ENCODE assay signal across 16 cellular contexts in the genomic region with DNA sequence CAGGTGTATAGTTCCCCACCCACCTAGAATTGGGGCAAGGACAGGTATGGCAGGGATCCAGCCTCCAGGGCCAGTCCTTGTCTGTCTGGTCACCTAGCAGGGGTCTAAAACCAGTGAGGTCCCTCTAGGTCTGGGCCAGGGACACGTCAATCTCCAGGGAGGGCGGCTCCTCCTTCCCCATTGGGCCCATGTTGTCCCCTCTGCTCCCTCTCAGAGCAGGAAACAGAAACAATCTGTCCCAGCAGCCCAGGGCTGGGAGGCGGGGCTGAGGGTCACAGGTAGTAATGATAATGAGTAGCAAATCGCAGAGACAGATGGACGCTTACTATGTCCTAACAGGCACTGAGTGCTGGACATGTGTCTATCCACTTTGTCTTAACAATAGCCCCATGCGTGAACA. TPM values are rescaled to one million over a fixed set of nuclear protein-coding genes. Genes with fewer than 3 reads are reported as not detected.
A peak's percentile ranks its signal among the peaks of the same experiment; 100 is the strongest.
DNase-seq lines count a peak whose midpoint lies in the region; ATAC-seq and TF ChIP-seq lines count a peak whose summit lies in the region.
"Had no signal": no experiment of that assay in that cellular context is flagged by ENCODE, and none has a peak within 500 bp of the region (broad histone marks: within the 10 kb centered on the region; RNA-seq: fewer than 3 reads in every experiment).

No MANE protein-coding gene starts in this region.

- H3K4me1 Mint-ChIP-seq in GM23338 (peaks cover 21% of the 10 kb centered on the region), natural killer cell (no peaks in the 10 kb centered on the region)
- no peaks in the 10 kb centered on the region for H3K4me1 Mint-ChIP-seq in CD8-positive, alpha-beta memory T cell
- H3K4me1 Mint-ChIP-seq: activated CD4-positive, alpha-beta T cell treated with anti-CD3 and anti-CD28 coated beads for 36 hours; naive B cell had no signal

- H3K9me3 Mint-ChIP-seq in GM23338 (no peaks in the 10 kb centered on the region), natural killer cell (no peaks in the 10 kb centered on the region)
- no peaks in the 10 kb centered on the region for H3K9me3 Mint-ChIP-seq in CD8-positive, alpha-beta memory T cell
- H3K9me3 Mint-ChIP-seq: dendritic cell treated with granulocyte-macrophage colony-stimulating factor and Interleukin-4, amounts not matched to agents 40 ng/mL and 50 ng/mL, for 4 days; naive B cell had no signal

- H3K4me3 Mint-ChIP-seq in GM23338 (no peak overlapping the region), natural killer cell (no peak overlapping the region)
- no peak overlapping the region for H3K4me3 Mint-ChIP-seq in CD8-positive, alpha-beta memory T cell
- H3K4me3 Mint-ChIP-seq: activated CD4-positive, alpha-beta T cell treated with anti-CD3 and anti-CD28 coated beads for 36 hours; dendritic cell treated with granulocyte-macrophage colony-stimulating factor and Interleukin-4, amounts not matched to agents 40 ng/mL and 50 ng/mL, for 4 days; naive B cell had no signal

- CTCF ChIA-PET in PC-3 (lab: Charles Lee), result no interaction called here
- CTCF ChIA-PET in CD8-positive, alpha-beta memory T cell (lab: Charles Lee), result no interaction called here

- no peak for TF ChIP-seq POLR2A in prostate gland (IDR thresholded peaks at IDR 0.05)

- H3K9me2 ChIP-seq in GM23338 (ENCODE audit: insufficient read depth) (no peaks in the 10 kb centered on the region), PC-3 (replicated peaks; ENCODE audit: low read length) (no peaks in the 10 kb centered on the region)

- H3K27ac ChIP-seq in GM23338 (ENCODE audit: low read depth), result no peak overlapping the region
- H3K27ac ChIP-seq in PC-3 (ENCODE audit: low read length), result no peak overlapping the region
- peak overlapping the region; percentile 88 for H3K27ac ChIP-seq in epithelial cell of prostate
- peak overlapping the region; percentile 89 to 98 for H3K27ac ChIP-seq in prostate gland
- H3K27ac ChIP-seq in CD8-positive, alpha-beta memory T cell (ENCODE audit: low read depth, low read length), result no peak overlapping the region
- H3K27ac ChIP-seq: C4-2B, left lung had no signal

- POLR2A ChIA-PET in PC-3 (lab: Charles Lee; ENCODE audit: unreplicated experiment), result no interaction called here
- POLR2A ChIA-PET in CD8-positive, alpha-beta memory T cell (lab: Charles Lee), result no interaction called here

- H4K20me1 ChIP-seq in GM23338 (replicated peaks; ENCODE audit: insufficient read depth) (no peaks in the 10 kb centered on the region), PC-3 (ENCODE audit: low read length) (no peaks in the 10 kb centered on the region)

- peaks cover 27% of the 10 kb centered on the region for H3K27me3 Mint-ChIP-seq in GM23338 (ENCODE audit: insufficient read depth, low read depth, poor library complexity)
- peaks cover 2 to 17% of the 10 kb centered on the region in 2 donors for H3K27me3 Mint-ChIP-seq in natural killer cell (ENCODE audit: low read depth in 2 of 2)
- H3K27me3 Mint-ChIP-seq in CD8-positive, alpha-beta memory T cell, result peaks cover 8 to 60% of the 10 kb centered on the region in 2 donors

- WGBS in prostate gland, result 77% methylated on average over 6 of the region's 6 CpGs

- ATAC-seq in GM23338 (peak; percentile 49), PC-3 (no peak), natural killer cell (no peak), HG03280 (IDR thresholded peaks at IDR 0.05; ENCODE audit: unreplicated experiment) (no peak)
- ATAC-seq: activated CD4-positive, alpha-beta T cell treated with anti-CD3 and anti-CD28 coated beads for 36 hours had no signal

- H3K4me3 ChIP-seq in GM23338 (no peak overlapping the region), PC-3 (ENCODE audit: low read length) (peak overlapping the region; percentile 2; the same call in 1 of the 2 replicates), prostate gland (no peak overlapping the region)
- H3K4me3 ChIP-seq in CD8-positive, alpha-beta memory T cell (ENCODE audit: low read length), result no peak overlapping the region
- H3K4me3 ChIP-seq: left lung, thoracic aorta had no signal

- intact Hi-C loops in PC-3 (cut with micrococcal nuclease), result no loop called here
- intact Hi-C loops in prostate gland (cut with DNase I), result no loop called here
- intact Hi-C loops in natural killer cell (cut with micrococcal nuclease), result no loop called here

- H2AFZ ChIP-seq in GM23338, result 0 out of 2 replicates have a peak overlapping the region, but pooled peaks have one; percentile 5
- peak overlapping the region; percentile 44; the same call in 1 of the 2 replicates for H2AFZ ChIP-seq in PC-3 (ENCODE audit: low read length)

- H3K4me2 ChIP-seq in GM23338 (no peak overlapping the region), PC-3 (ENCODE audit: low read length) (peak overlapping the region; percentile 75)

- TF ChIP-seq CTCF in GM23338 (conservative IDR thresholded peaks at IDR 0.05; ENCODE audit: low read depth in 2 of 2) (no peak), PC-3 (conservative IDR thresholded peaks at IDR 0.05; ENCODE audit: low read depth, low read length) (no peak), prostate gland (IDR thresholded peaks at IDR 0.05) (no peak), natural killer cell (IDR thresholded peaks at IDR 0.05) (no peak)

- H3K36me3 Mint-ChIP-seq in GM23338 (ENCODE audit: low read depth) (no peaks in the 10 kb centered on the region), natural killer cell (no peaks in the 10 kb centered on the region)
- no peaks in the 10 kb centered on the region for H3K36me3 Mint-ChIP-seq in CD8-positive, alpha-beta memory T cell
- H3K36me3 Mint-ChIP-seq: naive B cell had no signal

- H3K9me3 ChIP-seq in PC-3 (ENCODE audit: low read length), result no peaks in the 10 kb centered on the region
- H3K9me3 ChIP-seq in prostate gland, result no peaks in the 10 kb centered on the region
- no peaks in the 10 kb centered on the region for H3K9me3 ChIP-seq in CD8-positive, alpha-beta memory T cell (ENCODE audit: low read length)
- H3K9me3 ChIP-seq: left lung, thoracic aorta had no signal

- no peak overlapping the region for H3K9ac ChIP-seq in PC-3 (ENCODE audit: low read length)

- TSS peak; percentile 54 for BruUV-seq in PC-3 (replicated peaks; lab: Mats Ljungman, UMichigan)

- H3K79me2 ChIP-seq in GM23338 (replicated peaks; ENCODE audit: insufficient read depth), result no peaks in the 10 kb centered on the region
- no peaks in the 10 kb centered on the region for H3K79me2 ChIP-seq in PC-3 (ENCODE audit: low read length)

- no peaks in the 10 kb centered on the region for H3F3A ChIP-seq in GM23338 (replicated peaks; ENCODE audit: low read depth)
- H3F3A ChIP-seq in PC-3 (ENCODE audit: low read length, unreplicated experiment), result no peaks in the 10 kb centered on the region

- H3K4me1 ChIP-seq in GM23338 (ENCODE audit: insufficient read depth) (peaks cover 20% of the 10 kb centered on the region), PC-3 (ENCODE audit: insufficient read depth, low read length) (peaks cover 52% of the 10 kb centered on the region), prostate gland (replicated peaks) (peaks cover 33% of the 10 kb centered on the region)
- no peaks in the 10 kb centered on the region for H3K4me1 ChIP-seq in CD8-positive, alpha-beta memory T cell (ENCODE audit: insufficient read depth, low read length)

- H3K27ac Mint-ChIP-seq in GM23338 (no peak overlapping the region), natural killer cell (no peak overlapping the region)
- no peak overlapping the region for H3K27ac Mint-ChIP-seq in CD8-positive, alpha-beta memory T cell
- H3K27ac Mint-ChIP-seq: activated CD4-positive, alpha-beta T cell treated with anti-CD3 and anti-CD28 coated beads for 36 hours; dendritic cell treated with granulocyte-macrophage colony-stimulating factor and Interleukin-4, amounts not matched to agents 40 ng/mL and 50 ng/mL, for 4 days; naive B cell had no signal

- no peaks in the 10 kb centered on the region for H3K36me3 ChIP-seq in GM23338 (ENCODE audit: insufficient read depth)
- no peaks in the 10 kb centered on the region for H3K36me3 ChIP-seq in PC-3 (ENCODE audit: low read depth, low read length)
- H3K36me3 ChIP-seq in prostate gland, result no peaks in the 10 kb centered on the region
- no peaks in the 10 kb centered on the region for H3K36me3 ChIP-seq in CD8-positive, alpha-beta memory T cell (ENCODE audit: insufficient read depth, low read length)
- H3K36me3 ChIP-seq: left lung, thoracic aorta had no signal

- H3K27me3 ChIP-seq in GM23338 (ENCODE audit: insufficient read depth) (no peaks in the 10 kb centered on the region), PC-3 (ENCODE audit: low read length) (no peaks in the 10 kb centered on the region), prostate gland (replicated peaks; ENCODE audit: insufficient read depth) (no peaks in the 10 kb centered on the region)
- H3K27me3 ChIP-seq in CD8-positive, alpha-beta memory T cell (ENCODE audit: insufficient read depth, low read length, poor library complexity, severe bottlenecking), result no peaks in the 10 kb centered on the region

- peak; percentile 54 for DNase-seq in GM23338 (ENCODE audit: low spot score)
- DNase-seq in PC-3, result no peak
- no peak for DNase-seq in epithelial cell of prostate (ENCODE audit: low read depth, low spot score)
- no peak for DNase-seq in prostate gland (ENCODE audit: low spot score)
- no peak for DNase-seq in stimulated activated CD4-positive, alpha-beta T cell treated with anti-CD3 and anti-CD28 coated beads, Interleukin-2, amount 100 ng/mL, for 48 hours
- DNase-seq in natural killer cell, result no peak
- DNase-seq in CD8-positive, alpha-beta memory T cell, result no peak
- DNase-seq: activated CD4-positive, alpha-beta T cell treated with anti-CD3 and anti-CD28 coated beads for 36 hours; activated CD8-positive, alpha-beta memory T cell treated with anti-CD3 and anti-CD28 coated beads, Interleukin-2, amount 50 U/mL, for 4 hours; activated naive CD4-positive, alpha-beta T cell; naive B cell had no signal

TF ChIP-seq in GM23338, 12 proteins besides CTCF, POLR2A, EP300 and RAD21 (continues in another document):
- no peak for TF ChIP-seq EZH2 (IDR thresholded peaks at IDR 0.05; ENCODE audit: low read depth, unreplicated experiment)
- TF ChIP-seq JUNB (IDR thresholded peaks at IDR 0.05; ENCODE audit: unreplicated experiment), result no peak
- TF ChIP-seq ETS1 (IDR thresholded peaks at IDR 0.05), result no peak
- TF ChIP-seq ZNF114 (CRISPR knock-in tag; IDR thresholded peaks at IDR 0.05), result no peak

RNA-seq across cellular contexts. Expression of gene SYT7, which starts 22.8 kb away (rescaled TPM):
- 7.0 and 10.3 TPM in 2 replicates for total RNA-seq in GM23338 (2014; rRNA removed; shearing (Covaris generic))
- polyA plus RNA-seq in GM23338 (2016; fragmentation: Nextera tagmentation; extraction: Ambion mirVana), result 1.6 and 1.8 TPM in 2 replicates
- total RNA-seq in PC-3 (2014; rRNA removed) (21.5 and 23.2 TPM in 2 replicates), prostate gland (100 to 1,000 TPM; 114 to 199 TPM), natural killer cell (under 1 TPM in 1 of 3 donors, not detected in 2; 0.07 TPM)
- not detected for total RNA-seq in CD8-positive, alpha-beta memory T cell
- not detected for polyA plus RNA-seq in CD8-positive, alpha-beta memory T cell

Comparison
In these comparisons a context has a peak if more than half of its experiments do, and no peak if none do; other contexts are left out.
1. H3K27ac ChIP-seq: peak in epithelial cell of prostate (single experiment) and prostate gland (2 of 2); none in GM23338 (single experiment), PC-3 (single experiment) and CD8-positive, alpha-beta memory T cell (single experiment).